ENCODE assay signal across 24 cellular contexts in the genomic region with DNA sequence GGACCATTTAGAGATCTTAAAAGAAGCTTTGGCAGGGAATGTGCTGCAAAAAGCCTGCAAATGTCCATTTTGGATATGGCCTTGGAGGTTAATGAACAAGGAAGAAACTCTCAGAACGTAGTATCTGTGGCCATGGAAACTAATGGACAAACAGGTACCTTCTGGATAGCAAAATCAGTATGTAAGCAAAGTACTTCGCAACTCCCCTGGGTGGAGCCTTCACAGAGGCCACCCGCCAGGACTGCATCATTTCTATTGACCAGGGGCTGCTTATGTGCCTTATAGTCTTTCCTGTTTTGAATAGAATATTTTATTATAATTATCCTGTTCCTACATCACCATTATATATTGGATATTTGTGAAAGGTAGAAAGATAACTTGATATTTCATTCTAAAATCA.
DNase-seq lines count a peak whose midpoint lies in the region; ATAC-seq, FAIRE-seq and TF ChIP-seq lines count a peak whose summit lies in the region.
"Had no signal": no experiment of that assay in that cellular context is flagged by ENCODE, and none has a peak within 500 bp of the region (broad histone marks: within the 10 kb centered on the region; RNA-seq: fewer than 3 reads in every experiment).

No MANE protein-coding gene starts in this region.

- H4K20me1 ChIP-seq in Loucy (ENCODE audit: insufficient read depth, low read length, poor library complexity, severe bottlenecking): no peaks in the 10 kb centered on the region
- H4K20me1 ChIP-seq: BLaER1 treated with 17β-estradiol and CSF1 and Interleukin-3, amounts not matched to agents 10 nM and 100 nM had no signal

- no peaks in the 10 kb centered on the region for H3K27me3 ChIP-seq in Loucy (ENCODE audit: insufficient read depth, low read length, poor library complexity, severe bottlenecking)
- H3K27me3 ChIP-seq in Caco-2 (replicated peaks; ENCODE audit: control insufficient read depth, insufficient read depth, low read length): no peaks in the 10 kb centered on the region
- H3K27me3 ChIP-seq: BE2C; BLaER1 treated with 17β-estradiol and CSF1 and Interleukin-3, amounts not matched to agents 10 nM and 100 nM had no signal

- intact Hi-C loops in Caco-2 (cut with micrococcal nuclease; ENCODE audit: unreplicated experiment): no loop called here

- no peak overlapping the region for H3K9ac ChIP-seq in Loucy (ENCODE audit: low read depth, low read length, poor library complexity, severe bottlenecking)
- H3K9ac ChIP-seq: BLaER1 treated with 17β-estradiol and CSF1 and Interleukin-3, amounts not matched to agents 10 nM and 100 nM; GM23248 had no signal

- H3K36me3 Mint-ChIP-seq in Caco-2 (ENCODE audit: insufficient read depth, unreplicated experiment): no peaks in the 10 kb centered on the region
- H3K36me3 Mint-ChIP-seq: CD14-positive monocyte; CD8-positive, alpha-beta memory T cell had no signal

- no peak overlapping the region for H3K27ac Mint-ChIP-seq in Caco-2 (ENCODE audit: unreplicated experiment)
- H3K27ac Mint-ChIP-seq: CD14-positive monocyte; CD4-positive, alpha-beta T cell; CD8-positive, alpha-beta memory T cell; H9 had no signal

- peak overlapping the region; percentile 88 for H2AFZ ChIP-seq in Loucy (ENCODE audit: low read length)
- H2AFZ ChIP-seq: GM23248 had no signal

- BruUV-seq in Caco-2 (replicated peaks; lab: Mats Ljungman, UMichigan): no TSS peak

- peak; percentile 53 for FAIRE-seq in islet of Langerhans (lab: Jason Lieb, UNC)
- FAIRE-seq: A549, G401.6, GM12892, GM19239 had no signal

- POLR2A ChIA-PET in Caco-2 (lab: Charles Lee): no interaction called here

- TF ChIP-seq CTCF in Loucy (conservative IDR thresholded peaks at IDR 0.05; ENCODE audit: low read length): no peak
- no peak for TF ChIP-seq CTCF in Caco-2 (IDR thresholded peaks at IDR 0.05; ENCODE audit: insufficient read depth in 1 of 2, low read depth in 1 of 2, low read length in 1 of 2, severe bottlenecking in 1 of 2, unreplicated experiment in 1 of 2)

- DNase-seq in DMS53 (lab: John Stamatoyannopoulos, UW): peak; percentile 8
- DNase-seq in DMS53 treated with DMSO at 0.1 percent for 48 hours (lab: John Stamatoyannopoulos, UW; ENCODE audit: unreplicated experiment): no peak
- no peak for DNase-seq in medulla oblongata (ENCODE audit: extremely low spot score)
- no peak for DNase-seq in stimulated activated naive CD8-positive, alpha-beta T cell treated with anti-CD3 and anti-CD28 coated beads, Interleukin-15, Interleukin-2, amounts not matched to agents 100 U/mL and 50 U/mL, for 24 hours
- no peak for DNase-seq in Caco-2
- DNase-seq: 8988T; ACHN; AML-193; BE2C; Calu3; CD4-positive, alpha-beta T cell; CD8-positive, alpha-beta memory T cell; DND-41; GM23248; H9 had no signal

- ATAC-seq in stimulated activated naive CD8-positive, alpha-beta T cell treated with anti-CD3 and anti-CD28 coated beads, Interleukin-15, Interleukin-2, amounts not matched to agents 100 U/mL and 50 U/mL, for 24 hours: no peak
- ATAC-seq: A549, HCT116 had no signal

- no peak overlapping the region for H3K4me3 Mint-ChIP-seq in Caco-2 (ENCODE audit: unreplicated experiment)
- H3K4me3 Mint-ChIP-seq: CD14-positive monocyte; CD4-positive, alpha-beta T cell; CD8-positive, alpha-beta memory T cell; H9 had no signal

- H3K4me3 ChIP-seq in Loucy (ENCODE audit: low read length, poor library complexity, severe bottlenecking) (peak overlapping the region; percentile 22), Caco-2 (ENCODE audit: low read depth, low read length) (no peak overlapping the region)
- H3K4me3 ChIP-seq: A549; BLaER1 treated with 17β-estradiol and CSF1 and Interleukin-3, amounts not matched to agents 10 nM and 100 nM; GM23248 had no signal

- H3K4me2 ChIP-seq in Loucy (ENCODE audit: low read depth, low read length, poor library complexity, severe bottlenecking): peak overlapping the region; percentile 54
- H3K4me2 ChIP-seq: A549; BLaER1 treated with 17β-estradiol and CSF1 and Interleukin-3, amounts not matched to agents 10 nM and 100 nM had no signal

- H3K4me1 ChIP-seq in Loucy (ENCODE audit: insufficient read depth, low read length, poor library complexity, severe bottlenecking) (peaks cover 14% of the 10 kb centered on the region), Caco-2 (no peaks in the 10 kb centered on the region)
- H3K4me1 ChIP-seq: A549; BLaER1 treated with 17β-estradiol and CSF1 and Interleukin-3, amounts not matched to agents 10 nM and 100 nM had no signal

- H3K36me3 ChIP-seq in Loucy (ENCODE audit: insufficient read depth, low read length): no peaks in the 10 kb centered on the region
- no peaks in the 10 kb centered on the region for H3K36me3 ChIP-seq in Caco-2 (ENCODE audit: control insufficient read depth, insufficient read depth, low read length)
- H3K36me3 ChIP-seq: BE2C; BLaER1 treated with 17β-estradiol and CSF1 and Interleukin-3, amounts not matched to agents 10 nM and 100 nM had no signal

- H3K79me2 ChIP-seq in Loucy (ENCODE audit: insufficient read depth, low read length): no peaks in the 10 kb centered on the region

- no peaks in the 10 kb centered on the region for H3K4me1 Mint-ChIP-seq in Caco-2 (ENCODE audit: low read depth, unreplicated experiment)
- H3K4me1 Mint-ChIP-seq: CD14-positive monocyte; CD8-positive, alpha-beta memory T cell had no signal

- H3F3A ChIP-seq in Loucy (ENCODE audit: low read depth): no peaks in the 10 kb centered on the region

- H3K9me3 Mint-ChIP-seq in Caco-2 (ENCODE audit: unreplicated experiment): no peaks in the 10 kb centered on the region
- H3K9me3 Mint-ChIP-seq: CD4-positive, alpha-beta T cell; H9 had no signal

- H3K9me3 ChIP-seq in Loucy (ENCODE audit: insufficient read depth, low read depth, low read length) (no peaks in the 10 kb centered on the region), Caco-2 (no peaks in the 10 kb centered on the region)
- H3K9me3 ChIP-seq: A549; BE2C; BLaER1 treated with 17β-estradiol and CSF1 and Interleukin-3, amounts not matched to agents 10 nM and 100 nM had no signal

- H3K9me2 ChIP-seq in Loucy (replicated peaks; ENCODE audit: low read depth, low read length): no peaks in the 10 kb centered on the region

- no peaks in the 10 kb centered on the region for H3K27me3 Mint-ChIP-seq in Caco-2 (ENCODE audit: insufficient read depth, unreplicated experiment)
- H3K27me3 Mint-ChIP-seq: CD4-positive, alpha-beta T cell; CD8-positive, alpha-beta memory T cell had no signal

- CTCF ChIA-PET in Caco-2 (lab: Charles Lee): no interaction called here
